Comparison of ENCODE assay signal across 14 cellular contexts in the genomic region with DNA sequence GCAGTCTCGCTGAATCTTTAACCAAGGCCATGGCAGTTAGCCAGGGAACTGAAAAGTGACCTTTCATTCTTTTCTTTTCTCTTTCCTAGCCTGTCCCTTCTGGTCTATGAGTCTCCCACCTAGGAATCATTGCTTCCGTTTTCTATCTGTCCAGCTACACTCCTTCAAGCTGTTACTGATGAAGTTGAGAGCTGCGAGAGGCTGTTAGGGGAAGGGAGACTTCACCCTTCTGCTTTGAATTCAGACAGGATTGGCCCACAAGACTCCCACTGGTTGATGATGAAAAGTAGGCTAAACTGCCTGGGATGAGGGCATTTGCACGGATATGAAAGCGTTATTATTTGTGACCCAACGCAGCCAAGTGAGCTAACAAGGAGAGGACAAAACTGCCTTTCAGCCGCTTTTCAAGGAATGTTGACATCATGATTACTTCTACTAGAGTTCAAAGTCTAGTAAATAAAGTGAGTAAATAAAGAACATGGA. TPM values are rescaled to one million over a fixed set of nuclear protein-coding genes. Genes with fewer than 3 reads are reported as not detected.
DNase-seq lines count a peak whose midpoint lies in the region; ATAC-seq, FAIRE-seq and TF ChIP-seq lines count a peak whose summit lies in the region.
"Had no signal": no experiment of that assay in that cellular context is flagged by ENCODE, and none has a peak within 500 bp of the region (broad histone marks: within the 10 kb centered on the region; RNA-seq: fewer than 3 reads in every experiment).

No MANE protein-coding gene starts in this region.

- H3K9ac ChIP-seq in endothelial cell of umbilical vein (replicated peaks; ENCODE audit: extremely low read depth, insufficient read depth, low read length) (no peak overlapping the region), mesenchymal stem cell (ENCODE audit: low read length) (no peak overlapping the region)

- no peak for ATAC-seq in GM19035 (IDR thresholded peaks at IDR 0.05; ENCODE audit: unreplicated experiment)

- dilution Hi-C loops in endothelial cell of umbilical vein (cut with MboI; ENCODE audit: extremely low pct_ligation_motif_present, low sequenced_read_pairs): no loop called here

- TF ChIP-seq CTCF in endothelial cell of umbilical vein (IDR thresholded peaks at IDR 0.05; ENCODE audit: extremely low read depth in 1 of 2, insufficient read depth in 1 of 2, low read depth in 1 of 2, low read length in 2 of 2) (no peak), stomach (IDR thresholded peaks at IDR 0.05) (no peak)

- H4K20me1 ChIP-seq in endothelial cell of umbilical vein (replicated peaks; ENCODE audit: control insufficient read depth, extremely low read depth, insufficient read depth, low read length): no peaks in the 10 kb centered on the region

- no peak overlapping the region for H3K23ac ChIP-seq in mesenchymal stem cell (ENCODE audit: low read length in 2 of 2)

- no peaks in the 10 kb centered on the region for H3K9me3 ChIP-seq in endothelial cell of umbilical vein (replicated peaks; ENCODE audit: control insufficient read depth, insufficient read depth, low read length)
- no peaks in the 10 kb centered on the region for H3K9me3 ChIP-seq in mesenchymal stem cell (ENCODE audit: control insufficient read depth, low read length)
- no peaks in the 10 kb centered on the region for H3K9me3 ChIP-seq in stomach
- H3K9me3 ChIP-seq: neutrophil had no signal

- no peaks in the 10 kb centered on the region for H3K9me1 ChIP-seq in endothelial cell of umbilical vein (replicated peaks; ENCODE audit: control insufficient read depth, extremely low read depth, insufficient read depth, low read length)

- H3K4me1 ChIP-seq in endothelial cell of umbilical vein (ENCODE audit: control insufficient read depth, extremely low read depth, insufficient read depth, low read length) (peaks cover 15% of the 10 kb centered on the region), mesenchymal stem cell (ENCODE audit: control insufficient read depth, insufficient read depth, low read depth, low read length) (peaks cover 9% of the 10 kb centered on the region), stomach (peaks cover 22 to 59% (median 46%) of the 10 kb centered on the region in 4 donors)

- H2BK12ac ChIP-seq in mesenchymal stem cell (ENCODE audit: low read length in 2 of 2): peak overlapping the region; percentile 29 to 67

- no peaks in the 10 kb centered on the region for H3K79me1 ChIP-seq in mesenchymal stem cell (replicated peaks; ENCODE audit: low read length, poor library complexity, severe bottlenecking)

- BruUV-seq in endothelial cell of umbilical vein (replicated peaks; lab: Mats Ljungman, UMichigan): no TSS peak

- CTCF ChIA-PET in endothelial cell of umbilical vein (lab: Charles Lee): interaction anchor here (0.6 to 2.9 kb wide), 4 partner anchors 11 to 541 kb away, joined by 3 to 15 read pairs (median 4); no protein-coding TSS in a partner anchor

- H2BK15ac ChIP-seq in mesenchymal stem cell (ENCODE audit: low read depth, poor library complexity, severe bottlenecking): no peak overlapping the region

- H2AK5ac ChIP-seq in mesenchymal stem cell (ENCODE audit: low read length, severe bottlenecking): no peak overlapping the region

- peak overlapping the region; percentile 67 for H4K8ac ChIP-seq in mesenchymal stem cell (ENCODE audit: low read length)

- no peaks in the 10 kb centered on the region for H3K79me2 ChIP-seq in endothelial cell of umbilical vein (ENCODE audit: control insufficient read depth, insufficient read depth, low read length)

- peak; percentile 11 for DNase-seq in HuH-7.5 (ENCODE audit: low spot score)
- no peak for DNase-seq in endothelial cell of umbilical vein (ENCODE audit: low read depth, low spot score)
- no peak for DNase-seq in mesenchymal stem cell
- no peak for DNase-seq in stomach
- DNase-seq in GM03348 (ENCODE audit: low spot score): no peak
- no peak for DNase-seq in NCI-H748 treated with DMSO at 0.1 percent for 48 hours (lab: John Stamatoyannopoulos, UW)
- DNase-seq in NCI-H2107 (lab: John Stamatoyannopoulos, UW): no peak
- DNase-seq: activated CD4-positive, alpha-beta T cell treated with anti-CD3 and anti-CD28 coated beads for 48 hours; cerebellar nuclear complex; NCI-H2081 treated with DMSO at 0.1 percent for 48 hours; SW 1271 had no signal

- H3K27me3 ChIP-seq in endothelial cell of umbilical vein (ENCODE audit: control insufficient read depth in 2 of 2, insufficient read depth in 2 of 2, low read length in 2 of 2): peaks cover 0 to 2% of the 10 kb centered on the region in 2 experiments
- no peaks in the 10 kb centered on the region for H3K27me3 ChIP-seq in mesenchymal stem cell (ENCODE audit: control insufficient read depth in 1 of 2, insufficient read depth in 1 of 2, low read length in 2 of 2)
- no peaks in the 10 kb centered on the region for H3K27me3 ChIP-seq in stomach
- H3K27me3 ChIP-seq: neutrophil had no signal

- peak overlapping the region; percentile 37 for H3K27ac ChIP-seq in endothelial cell of umbilical vein (ENCODE audit: insufficient read depth, low read depth, low read length)
- peak overlapping the region; percentile 92 for H3K27ac ChIP-seq in mesenchymal stem cell (ENCODE audit: low read length, poor library complexity, severe bottlenecking)
- peak overlapping the region; percentile 1 to 75 (median 64) for H3K27ac ChIP-seq in stomach
- H3K27ac ChIP-seq: neutrophil had no signal

- peak overlapping the region; percentile 17 for H2AFZ ChIP-seq in endothelial cell of umbilical vein (ENCODE audit: low read depth, low read length)
- H2AFZ ChIP-seq in mesenchymal stem cell (ENCODE audit: low read depth, low read length): no peak overlapping the region

- POLR2A ChIA-PET in endothelial cell of umbilical vein (lab: Charles Lee): no interaction called here

- peak overlapping the region; percentile 61 to 69 for H3K18ac ChIP-seq in mesenchymal stem cell (ENCODE audit: low read depth in 1 of 2, low read length in 2 of 2)

- H3K4me2 ChIP-seq in endothelial cell of umbilical vein (ENCODE audit: insufficient read depth, low read length) (no peak overlapping the region), mesenchymal stem cell (ENCODE audit: low read length, poor library complexity, severe bottlenecking) (no peak overlapping the region)

- H2BK5ac ChIP-seq in mesenchymal stem cell (ENCODE audit: low read depth, low read length, poor library complexity, severe bottlenecking): peak overlapping the region; percentile 68

- H3K4me3 ChIP-seq in endothelial cell of umbilical vein (replicated peaks in 1 of 3; ENCODE audit: insufficient read depth in 1 of 3, low read depth in 1 of 3, low read length in 3 of 3) (no peak overlapping the region), mesenchymal stem cell (ENCODE audit: insufficient read depth in 1 of 2, low read depth in 1 of 2, low read length in 2 of 2) (no peak overlapping the region), stomach (no peak overlapping the region)

- no peak overlapping the region for H3K14ac ChIP-seq in mesenchymal stem cell (ENCODE audit: low read length in 2 of 2)

- H3K4ac ChIP-seq in mesenchymal stem cell (ENCODE audit: low read depth in 1 of 2, low read length in 2 of 2): peak overlapping the region in 1 of 2 experiments; percentile 17

- TF ChIP-seq EP300 in stomach (IDR thresholded peaks at IDR 0.05): no peak

- H2BK120ac ChIP-seq in mesenchymal stem cell (ENCODE audit: low read depth, low read length): peak overlapping the region; percentile 45

- 94% methylated on average over 5 of the region's 7 CpGs for WGBS in mesenchymal stem cell
- WGBS in stomach, 5 donors: 24 to 45% (median 38%) methylated on average over 7 of the region's 7 CpGs

- no peak for FAIRE-seq in endothelial cell of umbilical vein (lab: Jason Lieb, UNC)
- FAIRE-seq: G401.6 had no signal

- intact Hi-C loops in endothelial cell of umbilical vein (cut with micrococcal nuclease): no loop called here
- intact Hi-C loops in stomach (cut with DNase I; ENCODE audit: low total_unique reads): no loop called here

- no peak for TF ChIP-seq POLR2A in endothelial cell of umbilical vein (IDR thresholded peaks at IDR 0.05; ENCODE audit: low read depth, low read length)
- no peak for TF ChIP-seq POLR2A in stomach (IDR thresholded peaks at IDR 0.05)

- no peak overlapping the region for H4K91ac ChIP-seq in mesenchymal stem cell (ENCODE audit: low read length)

- no peaks in the 10 kb centered on the region for H3K36me3 ChIP-seq in endothelial cell of umbilical vein (ENCODE audit: control insufficient read depth in 2 of 2, extremely low read depth in 1 of 2, insufficient read depth in 2 of 2, low read length in 2 of 2)
- H3K36me3 ChIP-seq in mesenchymal stem cell (ENCODE audit: control insufficient read depth in 1 of 2, insufficient read depth in 2 of 2, low read depth in 1 of 2, low read length in 2 of 2): no peaks in the 10 kb centered on the region
- peaks cover 0 to 9% (median 6%) of the 10 kb centered on the region in 4 donors for H3K36me3 ChIP-seq in stomach

RNA-seq across cellular contexts. Expression of a gene that starts 30.2 kb away (rescaled TPM):
- total RNA-seq in endothelial cell of umbilical vein (4.9 and 7.6 TPM in 2 replicates), stomach (10 to 100 TPM in 4 of 5 donors, 1 to 10 TPM in 1; 4.1 to 25.9 (median 14.0) TPM)
- polyA plus RNA-seq in endothelial cell of umbilical vein (1.1 and 1.3 TPM in 2 replicates), stomach (10 to 100 TPM in 2 of 3 donors, 1 to 10 TPM in 1; 7.9 to 15.9 (median 15.0) TPM)
- 2.0 and 2.1 TPM in 2 replicates for polyA plus RNA-seq in endothelial cell of umbilical vein (2011; cell fraction: cytosol; rRNA removed)
- polyA plus RNA-seq in endothelial cell of umbilical vein (2011; cell fraction: nucleus; rRNA removed): 1.2 TPM in 2 replicates
- polyA plus RNA-seq in endothelial cell of umbilical vein (2012): 3.0 and 5.6 TPM in 2 replicates
- 3.6 and 4.1 TPM in 2 replicates for polyA minus RNA-seq in endothelial cell of umbilical vein
- 0.51 TPM for polyA minus RNA-seq in endothelial cell of umbilical vein (2011; cell fraction: cytosol; rRNA and poly(A)+ RNA removed)
- 1.3 and 1.8 TPM in 2 replicates for polyA minus RNA-seq in endothelial cell of umbilical vein (2011; cell fraction: nucleus; rRNA and poly(A)+ RNA removed)
- 5.5 TPM for polyA plus RNA-seq in mesenchymal stem cell (2013, experiment 1 of 2)
- 6.2 TPM for polyA plus RNA-seq in mesenchymal stem cell (2013, experiment 2 of 2)

RNA-seq across cellular contexts. Expression of a gene that starts 58.6 kb away (rescaled TPM):
- total RNA-seq in endothelial cell of umbilical vein (not detected in 2 replicates), stomach (1 to 10 TPM in 3 of 5 donors, under 1 TPM in 1, not detected in 1; 0.45 to 5.1 (median 2.7) TPM)
- polyA plus RNA-seq in endothelial cell of umbilical vein (0.03 TPM in 1 of 2 replicates, not detected in the other), stomach (1 to 10 TPM; 1.1 to 3.1 (median 1.4) TPM)
- 0.03 TPM in 1 of 2 replicates, not detected in the other for polyA plus RNA-seq in endothelial cell of umbilical vein (2011; cell fraction: cytosol; rRNA removed)
- polyA plus RNA-seq in endothelial cell of umbilical vein (2011; cell fraction: nucleus; rRNA removed): not detected in 2 replicates
- polyA plus RNA-seq in endothelial cell of umbilical vein (2012): not detected in 2 replicates
- polyA minus RNA-seq in endothelial cell of umbilical vein: not detected in 2 replicates
- not detected for polyA minus RNA-seq in endothelial cell of umbilical vein (2011; cell fraction: cytosol; rRNA and poly(A)+ RNA removed)
- polyA minus RNA-seq in endothelial cell of umbilical vein (2011; cell fraction: nucleus; rRNA and poly(A)+ RNA removed): not detected in 2 replicates
- polyA plus RNA-seq in mesenchymal stem cell (2013, experiment 1 of 2): 0.01 TPM
- not detected for polyA plus RNA-seq in mesenchymal stem cell (2013, experiment 2 of 2)

Comparison
In these comparisons a context has a peak if more than half of its experiments do, and no peak if none do; other contexts are left out.
1. H3K27ac ChIP-seq: peak in every context shown above with its lines; median percentile 92 in mesenchymal stem cell; 64 in stomach; 37 in endothelial cell of umbilical vein.